8 cellular contexts compared by ENCODE assay signal in the genomic region with DNA sequence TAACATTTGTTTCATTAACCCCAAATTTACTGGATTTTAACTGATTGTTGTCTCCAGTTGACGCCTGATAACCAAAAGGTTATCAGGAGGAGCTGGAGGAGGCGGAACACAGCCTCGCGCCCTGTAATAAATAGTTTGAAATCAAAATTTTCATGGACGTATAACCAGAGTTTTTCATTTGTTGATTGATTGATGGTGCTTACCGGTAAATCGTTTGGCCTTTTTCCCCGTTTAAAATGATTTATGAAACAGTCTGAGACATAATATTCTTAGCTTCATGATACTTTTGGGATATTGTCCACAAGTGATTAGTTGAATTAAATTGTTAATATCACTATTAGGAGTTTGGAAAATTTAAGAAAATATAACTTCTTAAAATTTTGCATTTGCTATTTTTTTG. TPM values are rescaled to one million over a fixed set of nuclear protein-coding genes. Genes with fewer than 3 reads are reported as not detected.
DNase-seq lines count a peak whose midpoint lies in the region; ATAC-seq, FAIRE-seq and TF ChIP-seq lines count a peak whose summit lies in the region.

No MANE protein-coding gene starts in this region.

- intact Hi-C loops in Right ventricle myocardium inferior (cut with DNase I) (no loop called here), K562 (cut with micrococcal nuclease) (no loop called here), lower lobe of right lung (cut with DNase I) (no loop called here), uterus (cut with DNase I; ENCODE audit: low total_unique reads) (no loop called here)

- DNase-seq in right atrium auricular region (ENCODE audit: low spot score), result no peak
- DNase-seq in Right ventricle myocardium inferior (ENCODE audit: missing footprints), result no peak
- no peak for DNase-seq in K562 (ENCODE audit: extremely low read depth in 1 of 4, low spot score in 3 of 4)
- DNase-seq in lower lobe of right lung, result no peak
- no peak for DNase-seq in uterus
- no peak for DNase-seq in NCI-H2196 treated with DMSO at 0.1 percent for 48 hours (lab: John Stamatoyannopoulos, UW; ENCODE audit: unreplicated experiment)
- no peak for DNase-seq in NCI-H2227 treated with DMSO at 0.1 percent for 48 hours (lab: John Stamatoyannopoulos, UW)

- no peak for ATAC-seq in Right ventricle myocardium inferior
- ATAC-seq in K562, result no peak
- ATAC-seq in lower lobe of right lung, result no peak
- ATAC-seq in HG02798 (IDR thresholded peaks at IDR 0.05; ENCODE audit: poor library complexity, unreplicated experiment), result no peak

- no peak overlapping the region for H3K9ac ChIP-seq in K562 (ENCODE audit: insufficient read depth in 1 of 2, low read depth in 2 of 2, low read length in 2 of 2)

- CTCF ChIA-PET in K562 (lab: Yijun Ruan, JAX; ENCODE audit: low intra/inter-chr PET ratio), result no interaction called here

- no peaks in the 10 kb centered on the region for H3K27me3 ChIP-seq in right atrium auricular region
- no peaks in the 10 kb centered on the region for H3K27me3 ChIP-seq in K562 (ENCODE audit: control insufficient read depth in 2 of 2, insufficient read depth in 2 of 2, low read length in 2 of 2)
- H3K27me3 ChIP-seq in lower lobe of right lung (ENCODE audit: low read depth), result no peaks in the 10 kb centered on the region
- H3K27me3 ChIP-seq in uterus, result no peaks in the 10 kb centered on the region

- H3K4me1 ChIP-seq in right atrium auricular region (peaks cover 0 to 21% of the 10 kb centered on the region in 2 donors), K562 (replicated peaks in 1 of 2; ENCODE audit: control insufficient read depth in 2 of 2, insufficient read depth in 2 of 2, low read length in 2 of 2) (peaks cover 0 to 8% of the 10 kb centered on the region in 2 experiments; a peak in 2 of 5 replicates), lower lobe of right lung (peaks cover 20% of the 10 kb centered on the region), uterus (no peaks in the 10 kb centered on the region)

- no peak overlapping the region for H3K4me3 ChIP-seq in right atrium auricular region
- H3K4me3 ChIP-seq in K562, result peak overlapping the region; percentile 78; the same call in 1 of the 2 replicates
- peak overlapping the region; percentile 89 for H3K4me3 ChIP-seq in lower lobe of right lung
- H3K4me3 ChIP-seq in uterus, result no peak overlapping the region

- no peak overlapping the region; the same call in 1 of the 2 replicates for H3K4me2 ChIP-seq in K562 (ENCODE audit: insufficient read depth, low read length)

- H3K9me3 ChIP-seq in right atrium auricular region, result no peaks in the 10 kb centered on the region
- no peaks in the 10 kb centered on the region for H3K9me3 ChIP-seq in K562 (replicated peaks; ENCODE audit: control insufficient read depth, insufficient read depth, low read depth, low read length)
- H3K9me3 ChIP-seq in lower lobe of right lung, result no peaks in the 10 kb centered on the region
- no peaks in the 10 kb centered on the region for H3K9me3 ChIP-seq in uterus

- H3K36me3 ChIP-seq in right atrium auricular region (no peaks in the 10 kb centered on the region), K562 (ENCODE audit: control insufficient read depth, insufficient read depth, low read length) (no peaks in the 10 kb centered on the region), lower lobe of right lung (no peaks in the 10 kb centered on the region), uterus (no peaks in the 10 kb centered on the region)

- POLR2A ChIA-PET in K562 (lab: Yijun Ruan, JAX), result interaction anchor here (0.9 to 1.3 kb wide), 2 partner anchors 15 to 22 kb away, joined by 3 to 4 read pairs; no protein-coding TSS in a partner anchor

- H2AFZ ChIP-seq in K562 (ENCODE audit: low read depth, low read length), result no peak overlapping the region

- no peak for FAIRE-seq in K562 (lab: Jason Lieb, UNC)

- in situ Hi-C loops in K562 (cut with MboI), result no loop called here

- no peak for TF ChIP-seq RAD21 in K562 (CRISPR knock-in tag; conservative IDR thresholded peaks at IDR 0.05 in 1 of 2, IDR thresholded peaks at IDR 0.05 in 1 of 2)

- no peaks in the 10 kb centered on the region for H4K20me1 ChIP-seq in K562 (replicated peaks; ENCODE audit: control insufficient read depth, insufficient read depth, low read length)

- no peak for TF ChIP-seq POLR2A in K562 (conservative IDR thresholded peaks at IDR 0.05)
- no peak for TF ChIP-seq POLR2A in uterus (IDR thresholded peaks at IDR 0.05)

- peaks cover 26% of the 10 kb centered on the region for H3K79me2 ChIP-seq in K562 (ENCODE audit: control insufficient read depth, insufficient read depth, low read length)

- no peak for TF ChIP-seq EP300 in K562 (IDR thresholded peaks at IDR 0.05; ENCODE audit: low read length)

- H3K27ac ChIP-seq in right atrium auricular region, result peak overlapping the region; percentile 97
- H3K27ac ChIP-seq in K562 (ENCODE audit: extremely low read depth, low read depth, low read length), result no peak overlapping the region
- peak overlapping the region; percentile 94 for H3K27ac ChIP-seq in lower lobe of right lung
- H3K27ac ChIP-seq in uterus, result peak overlapping the region; percentile 90 to 95

- H3K9me1 ChIP-seq in K562 (ENCODE audit: control insufficient read depth, insufficient read depth, low read length), result no peaks in the 10 kb centered on the region

- 23% methylated on average over 8 of the region's 8 CpGs for WGBS in K562 (ENCODE audit: insufficient coverage, low coverage, missing lambda C conversion rate)

- no TSS peak for BruUV-seq in K562 (replicated peaks; lab: Mats Ljungman, UMichigan)

- TF ChIP-seq CTCF in right atrium auricular region (IDR thresholded peaks at IDR 0.05) (no peak), K562 (IDR thresholded peaks at IDR 0.05 in 2 of 3, conservative IDR thresholded peaks at IDR 0.05 in 1 of 3; ENCODE audit: insufficient read depth in 2 of 3, low read depth in 1 of 3, low read length in 3 of 3) (no peak), lower lobe of right lung (IDR thresholded peaks at IDR 0.05) (no peak), uterus (IDR thresholded peaks at IDR 0.05) (no peak)

TF ChIP-seq in K562, 482 proteins besides CTCF, POLR2A, EP300 and RAD21 (continues in another document):
- TF ChIP-seq PCBP1 (IDR thresholded peaks at IDR 0.05; ENCODE audit: low read depth, low read length, poor library complexity, severe bottlenecking) (no peak), STAG1 (CRISPR knock-in tag; IDR thresholded peaks at IDR 0.05; ENCODE audit: borderline replicate concordance) (no peak), DNMT1 (IDR thresholded peaks at IDR 0.05) (no peak), ZNF75A (CRISPR knock-in tag; IDR thresholded peaks at IDR 0.05) (no peak), HLTF (IDR thresholded peaks at IDR 0.05) (no peak), TCF7 (IDR thresholded peaks at IDR 0.05; ENCODE audit: borderline replicate concordance) (no peak), TCFL5 (CRISPR knock-in tag; conservative IDR thresholded peaks at IDR 0.05) (no peak), TEAD1 (CRISPR knock-in tag; IDR thresholded peaks at IDR 0.05) (no peak), KHSRP (IDR thresholded peaks at IDR 0.05) (no peak), ZNF140 (CRISPR knock-in tag; IDR thresholded peaks at IDR 0.05) (no peak), ZNF778 (CRISPR knock-in tag; IDR thresholded peaks at IDR 0.05) (no peak), ZNF699 (CRISPR knock-in tag; IDR thresholded peaks at IDR 0.05; ENCODE audit: insufficient replicate concordance) (no peak), ZBTB17 (CRISPR knock-in tag; IDR thresholded peaks at IDR 0.05) (no peak), ZKSCAN8 (CRISPR knock-in tag; IDR thresholded peaks at IDR 0.05) (no peak)
- TF ChIP-seq, protein P1, sequence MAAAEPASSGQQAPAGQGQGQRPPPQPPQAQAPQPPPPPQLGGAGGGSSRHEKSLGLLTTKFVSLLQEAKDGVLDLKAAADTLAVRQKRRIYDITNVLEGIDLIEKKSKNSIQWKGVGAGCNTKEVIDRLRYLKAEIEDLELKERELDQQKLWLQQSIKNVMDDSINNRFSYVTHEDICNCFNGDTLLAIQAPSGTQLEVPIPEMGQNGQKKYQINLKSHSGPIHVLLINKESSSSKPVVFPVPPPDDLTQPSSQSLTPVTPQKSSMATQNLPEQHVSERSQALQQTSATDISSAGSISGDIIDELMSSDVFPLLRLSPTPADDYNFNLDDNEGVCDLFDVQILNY (CRISPR knock-in tag; IDR thresholded peaks at IDR 0.05), result no peak
- TF ChIP-seq, protein P2, sequence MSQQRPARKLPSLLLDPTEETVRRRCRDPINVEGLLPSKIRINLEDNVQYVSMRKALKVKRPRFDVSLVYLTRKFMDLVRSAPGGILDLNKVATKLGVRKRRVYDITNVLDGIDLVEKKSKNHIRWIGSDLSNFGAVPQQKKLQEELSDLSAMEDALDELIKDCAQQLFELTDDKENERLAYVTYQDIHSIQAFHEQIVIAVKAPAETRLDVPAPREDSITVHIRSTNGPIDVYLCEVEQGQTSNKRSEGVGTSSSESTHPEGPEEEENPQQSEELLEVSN (IDR thresholded peaks at IDR 0.05; ENCODE audit: borderline replicate concordance in 1 of 2, extremely low read depth in 1 of 2, insufficient read depth in 1 of 2, insufficient read length in 1 of 2, low read depth in 1 of 2, low read length in 1 of 2, poor library complexity in 1 of 2, severe bottlenecking in 1 of 2), result no peak

RNA-seq across cellular contexts. Expression of a gene that starts 1.7 kb away (rescaled TPM):
- total RNA-seq in right atrium auricular region (10 to 100 TPM; 42.5 to 50.1 TPM), Right ventricle myocardium inferior (29.8 TPM), K562 (2014; rRNA removed) (0.20 and 1.6 TPM in 2 replicates), K562 (2014; rRNA removed; fragmentation: Illumina TruSeq; extraction: Trizol) (1.1 and 1.4 TPM in 2 replicates), K562 (2015; rRNA removed; fragmentation: Illumina TruSeq; extraction: Trizol) (0.98 and 1.0 TPM in 2 replicates), K562 (2021) (1.5 and 2.1 TPM in 2 replicates), lower lobe of right lung (29.5 TPM), uterus (10 to 100 TPM; 24.1 to 86.5 (median 34.3) TPM)
- total RNA-seq in K562 (2011; cell fraction: chromatin; rRNA removed; ENCODE audit: low replicate concordance), result 11.6 and 19.4 TPM in 2 replicates
- total RNA-seq in K562 (2011; cell fraction: nucleolus; rRNA removed), result 3.4 and 3.8 TPM in 2 replicates
- total RNA-seq in K562 (2011; cell fraction: nucleoplasm; rRNA removed), result 5.0 and 9.6 TPM in 2 replicates
- polyA plus RNA-seq in K562 (2011; rRNA removed) (1.9 TPM in 2 replicates), K562 (2014; fragmentation: Illumina TruSeq; extraction: Trizol) (0.13 and 0.75 TPM in 2 replicates), K562 (2014; fragmentation: Nextera tagmentation; extraction: Ambion mirVana) (1 to 10 TPM; 2.1 to 2.4 TPM), K562 (2014; rRNA removed) (0.24 and 0.57 TPM in 2 replicates)
- 0.04 TPM in 2 replicates for polyA plus RNA-seq in K562 (2011; cell fraction: cytosol; rRNA removed)
- 1.2 and 2.0 TPM in 2 replicates for polyA plus RNA-seq in K562 (2011; cell fraction: nucleus; rRNA removed)
- polyA plus RNA-seq in K562 (2012), result 1.00 and 3.0 TPM in 2 replicates
- 3.8 and 4.3 TPM in 2 replicates for polyA minus RNA-seq in K562 (2011; rRNA and poly(A)+ RNA removed)
- polyA minus RNA-seq in K562 (2011; cell fraction: cytosol; rRNA and poly(A)+ RNA removed), result 0.19 and 1.5 TPM in 2 replicates
- polyA minus RNA-seq in K562 (2011; cell fraction: nucleus; rRNA and poly(A)+ RNA removed), result 5.5 and 11.8 TPM in 2 replicates

Comparison
In these comparisons a context has a peak if more than half of its experiments do, and no peak if none do; other contexts are left out.
1. H3K4me3 ChIP-seq: peak in K562 (single experiment) and lower lobe of right lung (single experiment); none in right atrium auricular region (0 of 2) and uterus (0 of 2).